In genomic region chr17:55421179-55421934, GRCh38 we compare ENCODE assay signal across 8 cellular contexts. TPM values are rescaled to one million over a fixed set of nuclear protein-coding genes. Genes with fewer than 3 reads are reported as not detected.
DNase-seq lines count a peak whose midpoint lies in the region; ATAC-seq and TF ChIP-seq lines count a peak whose summit lies in the region.

MMD (minus strand) TSS chr17:55421835; CDS start chr17:55421695, 140 bp downstream.

- no peak for TF ChIP-seq CTCF in HFF-Myc (IDR thresholded peaks at IDR 0.05; ENCODE audit: low read depth, low read length, missing control alignments)

- H3K9me3 Mint-ChIP-seq in activated naive CD8-positive, alpha-beta T cell treated with anti-CD3 and anti-CD28 coated beads, Interleukin-2, amount 10 ng/mL, durations not matched to agents 7 days and 5 days = no peaks in the 10 kb centered on the region

- peaks cover 5% of the 10 kb centered on the region for H3K4me1 ChIP-seq in right cardiac atrium (ENCODE audit: control insufficient read depth, insufficient read depth, low read length)

- peak within 1 kb of the TSS; percentile 85 for H3K4me3 Mint-ChIP-seq in activated naive CD8-positive, alpha-beta T cell treated with anti-CD3 and anti-CD28 coated beads, Interleukin-2, amount 10 ng/mL, durations not matched to agents 7 days and 5 days

- ATAC-seq in activated naive CD8-positive, alpha-beta T cell treated with anti-CD3 and anti-CD28 coated beads, Interleukin-2, amount 10 ng/mL, durations not matched to agents 7 days and 5 days (ENCODE audit: low read depth) = peak; percentile 30
- ATAC-seq in right cardiac atrium = peak; percentile 15 to 37
- peak; percentile 38 for ATAC-seq in sciatic nerve

- peaks cover 34% of the 10 kb centered on the region for H3K36me3 Mint-ChIP-seq in activated naive CD8-positive, alpha-beta T cell treated with anti-CD3 and anti-CD28 coated beads, Interleukin-2, amount 10 ng/mL, durations not matched to agents 7 days and 5 days

- peak within 1 kb of the TSS; percentile 97 for H3K27ac Mint-ChIP-seq in activated naive CD8-positive, alpha-beta T cell treated with anti-CD3 and anti-CD28 coated beads, Interleukin-2, amount 10 ng/mL, durations not matched to agents 7 days and 5 days

- DNase-seq in NCI-H82 (lab: John Stamatoyannopoulos, UW) (peak; percentile 84), NCI-H82 treated with DMSO at 0.1 percent for 48 hours (lab: John Stamatoyannopoulos, UW; ENCODE audit: unreplicated experiment) (no peak), HFF-Myc (ENCODE audit: extremely low read depth, low read depth) (no peak), NCI-H1417 (lab: John Stamatoyannopoulos, UW) (peak; percentile 46 to 92 (median 86)), right cardiac atrium (peak in 2 of 3 donors; percentile 39 to 72), sciatic nerve (ENCODE audit: low spot score) (no peak), NCI-H187 treated with DMSO at 0.1 percent for 48 hours (lab: John Stamatoyannopoulos, UW) (no peak)
- no peak for DNase-seq in activated naive CD8-positive, alpha-beta T cell treated with anti-CD3 and anti-CD28 coated beads, Interleukin-2, amount 10 ng/mL, durations not matched to agents 7 days and 5 days

- peaks cover 29% of the 10 kb centered on the region for H3K27me3 Mint-ChIP-seq in activated naive CD8-positive, alpha-beta T cell treated with anti-CD3 and anti-CD28 coated beads, Interleukin-2, amount 10 ng/mL, durations not matched to agents 7 days and 5 days

- intact Hi-C loops in right cardiac atrium (cut with DNase I) (no loop called here), sciatic nerve (cut with DNase I) (no loop called here)

- H3K4me1 Mint-ChIP-seq in activated naive CD8-positive, alpha-beta T cell treated with anti-CD3 and anti-CD28 coated beads, Interleukin-2, amount 10 ng/mL, durations not matched to agents 7 days and 5 days = peaks cover 38% of the 10 kb centered on the region

- H3K27me3 ChIP-seq in right cardiac atrium (ENCODE audit: control insufficient read depth, insufficient read depth) = no peaks in the 10 kb centered on the region

- under 1% methylated on average over 62 of the region's 62 CpGs for WGBS in right cardiac atrium

- peak within 1 kb of the TSS; percentile 83 for H3K4me3 ChIP-seq in HFF-Myc (replicated peaks; ENCODE audit: low read depth, low read length)
- peak within 1 kb of the TSS; percentile 83 for H3K4me3 ChIP-seq in right cardiac atrium (ENCODE audit: low read length)

- H3K9me3 ChIP-seq in right cardiac atrium (ENCODE audit: control insufficient read depth, low read length) = no peaks in the 10 kb centered on the region

- H3K27ac ChIP-seq in right cardiac atrium (ENCODE audit: low read length) = peak within 1 kb of the TSS; percentile 71

- POLR2A ChIA-PET in activated naive CD8-positive, alpha-beta T cell treated with anti-CD3 and anti-CD28 coated beads, Interleukin-2, amount 10 ng/mL, durations not matched to agents 7 days and 5 days (lab: Charles Lee) = interaction anchor here (0.9 to 2.7 kb wide), 5 partner anchors 11 to 453 kb away, joined by 4 to 8 read pairs (median 4); no protein-coding TSS in a partner anchor

RNA-seq across cellular contexts. Expression of gene MMD, which starts in this region (rescaled TPM):
- total RNA-seq in activated naive CD8-positive, alpha-beta T cell treated with anti-CD3 and anti-CD28 coated beads, Interleukin-2, amount 10 ng/mL, durations not matched to agents 7 days and 5 days = 10 to 100 TPM; 40.6 to 44.8 TPM
- total RNA-seq in right cardiac atrium = 10 to 100 TPM; 10.3 to 19.0 (median 11.5) TPM
- polyA plus RNA-seq in right cardiac atrium = 10.5 TPM
- total RNA-seq in sciatic nerve = 13.8 TPM

Comparison
In these comparisons a context has a peak if more than half of its experiments do, and no peak if none do; other contexts are left out.
1. DNase-seq: peak in NCI-H82 (single experiment), NCI-H1417 (3 of 3) and right cardiac atrium (2 of 3); none in NCI-H82 treated with DMSO at 0.1 percent for 48 hours (single experiment), HFF-Myc (single experiment), activated naive CD8-positive, alpha-beta T cell treated with anti-CD3 and anti-CD28 coated beads, Interleukin-2, amount 10 ng/mL, durations not matched to agents 7 days and 5 days (single experiment), sciatic nerve (single experiment) and NCI-H187 treated with DMSO at 0.1 percent for 48 hours (single experiment).
2. Peak in every context shown above with its lines, with median percentiles within 50 percentile points of each other: ATAC-seq.